In the genomic region with DNA sequence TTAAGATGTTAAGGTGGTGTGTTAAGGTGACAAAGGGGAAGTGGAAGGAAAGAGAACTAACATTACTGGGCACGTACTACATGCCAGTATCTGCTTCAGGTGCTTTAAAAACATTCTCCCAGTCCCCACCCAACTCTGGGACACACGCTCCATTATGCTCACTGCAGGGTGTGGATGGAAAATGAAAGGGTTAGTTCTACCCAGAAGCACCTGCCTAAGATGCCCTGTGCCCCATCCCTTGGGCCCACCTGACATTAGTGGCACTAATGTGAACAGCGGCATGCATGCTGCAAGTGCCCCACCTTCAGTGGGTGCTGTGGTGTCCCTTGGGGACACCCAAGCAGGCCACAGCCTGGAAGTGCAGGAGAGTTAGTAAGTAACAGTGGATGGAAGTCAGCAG, we compare ENCODE assay signal across 29 cellular contexts.
"Had no signal": no experiment of that assay in that cellular context is flagged by ENCODE, and none has a peak within 500 bp of the region (broad histone marks: within the 10 kb centered on the region; RNA-seq: fewer than 3 reads in every experiment).

No MANE protein-coding gene starts in this region.

- H3K9me3 ChIP-seq: neutrophil, right lobe of liver, stomach, testis, tibial artery, upper lobe of right lung, uterus had no signal

- H3K27me3 Mint-ChIP-seq: progenitor cell of endocrine pancreas had no signal

- DNase-seq: caudate nucleus; cerebellar nuclear complex; dermis blood vessel endothelial cell; effector memory CD8-positive, alpha-beta T cell; erythroblast; hypothalamus; mesenchymal stem cell; naive thymus-derived CD8-positive, alpha-beta T cell; right lobe of liver; stimulated activated CD4-positive, alpha-beta T cell treated with anti-CD3 and anti-CD28 coated beads, Interleukin-12 subunit alpha, Interleukin-12 subunit beta, amount 100 ng/mL, for 4 hours; stimulated activated CD4-positive, alpha-beta T cell treated with anti-CD3 and anti-CD28 coated beads, Interleukin-1b, Interleukin-23, amount 100 ng/mL, for 48 hours; stimulated activated CD4-positive, alpha-beta T cell treated with anti-CD3 and anti-CD28 coated beads, Interleukin-4, amount 100 ng/mL, for 1 hour; stimulated activated CD8-positive, alpha-beta memory T cell treated with anti-CD3 and anti-CD28 coated beads, Interleukin-4, amount 100 ng/mL, for 48 hours; stimulated activated naive CD4-positive, alpha-beta T cell; stomach; testis; tibial artery; upper lobe of right lung; uterus had no signal

- H3K9me3 Mint-ChIP-seq: mesothelial cell of epicardium had no signal

- H3K36me3 ChIP-seq: neutrophil, right lobe of liver, stomach, tibial artery, upper lobe of right lung, uterus had no signal

- H3K4me1 Mint-ChIP-seq: mesothelial cell of epicardium; naive thymus-derived CD8-positive, alpha-beta T cell had no signal

- H3K9ac ChIP-seq: parathyroid adenoma had no signal

- ATAC-seq: effector memory CD8-positive, alpha-beta T cell; left lobe of liver; naive thymus-derived CD8-positive, alpha-beta T cell; right lobe of liver; upper lobe of right lung had no signal

- H3K36me3 Mint-ChIP-seq: mesothelial cell of epicardium; naive thymus-derived CD8-positive, alpha-beta T cell had no signal

- H3K27ac ChIP-seq: coronary artery, neutrophil, parathyroid adenoma, right lobe of liver, stomach, testis, tibial artery, upper lobe of right lung, uterus had no signal

- H3K27ac Mint-ChIP-seq: effector memory CD8-positive, alpha-beta T cell; mesothelial cell of epicardium; naive thymus-derived CD8-positive, alpha-beta T cell; progenitor cell of endocrine pancreas had no signal

- H3K4me3 ChIP-seq: coronary artery, right lobe of liver, smooth muscle cell, stomach, testis, tibial artery, upper lobe of right lung, uterus had no signal

- H3K4me1 ChIP-seq: parathyroid adenoma, right lobe of liver, stomach, tibial artery, upper lobe of right lung, uterus had no signal

- FAIRE-seq: endometrium, frontal cortex, keratinocyte had no signal

- H3K27me3 ChIP-seq: neutrophil, right lobe of liver, stomach, testis, tibial artery, upper lobe of right lung, uterus had no signal

- H3K4me3 Mint-ChIP-seq: effector memory CD8-positive, alpha-beta T cell; mesothelial cell of epicardium; naive thymus-derived CD8-positive, alpha-beta T cell had no signal
